Comparison of ENCODE assay signal across 1 cellular context in the genomic region with DNA sequence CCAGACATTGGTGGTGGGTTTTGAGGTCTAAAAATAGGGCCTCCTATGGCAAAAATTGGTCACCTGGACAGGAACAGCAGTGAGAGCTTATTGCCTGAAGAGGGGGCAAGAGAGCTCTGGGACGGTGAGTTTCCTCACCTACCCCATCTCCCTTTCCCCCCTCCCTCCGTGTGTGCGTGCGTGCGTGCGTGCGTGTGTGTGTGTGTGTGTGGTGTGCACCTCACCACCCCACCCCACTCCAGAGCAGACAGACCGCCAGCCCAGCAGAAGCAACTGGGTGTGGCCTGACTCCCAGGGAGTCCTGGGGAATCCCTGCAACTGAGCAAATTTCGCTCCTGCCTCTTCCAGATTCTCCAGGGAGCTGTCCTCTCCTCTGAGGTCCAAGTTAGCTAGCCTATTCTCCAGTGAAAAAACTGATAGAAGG.
TF ChIP-seq lines count a peak whose summit lies in the region.

No MANE protein-coding gene starts in this region.

TF ChIP-seq in GM12878, 131 proteins besides CTCF, POLR2A, EP300 and RAD21 (continued from another document):
- TF ChIP-seq, protein P1, sequence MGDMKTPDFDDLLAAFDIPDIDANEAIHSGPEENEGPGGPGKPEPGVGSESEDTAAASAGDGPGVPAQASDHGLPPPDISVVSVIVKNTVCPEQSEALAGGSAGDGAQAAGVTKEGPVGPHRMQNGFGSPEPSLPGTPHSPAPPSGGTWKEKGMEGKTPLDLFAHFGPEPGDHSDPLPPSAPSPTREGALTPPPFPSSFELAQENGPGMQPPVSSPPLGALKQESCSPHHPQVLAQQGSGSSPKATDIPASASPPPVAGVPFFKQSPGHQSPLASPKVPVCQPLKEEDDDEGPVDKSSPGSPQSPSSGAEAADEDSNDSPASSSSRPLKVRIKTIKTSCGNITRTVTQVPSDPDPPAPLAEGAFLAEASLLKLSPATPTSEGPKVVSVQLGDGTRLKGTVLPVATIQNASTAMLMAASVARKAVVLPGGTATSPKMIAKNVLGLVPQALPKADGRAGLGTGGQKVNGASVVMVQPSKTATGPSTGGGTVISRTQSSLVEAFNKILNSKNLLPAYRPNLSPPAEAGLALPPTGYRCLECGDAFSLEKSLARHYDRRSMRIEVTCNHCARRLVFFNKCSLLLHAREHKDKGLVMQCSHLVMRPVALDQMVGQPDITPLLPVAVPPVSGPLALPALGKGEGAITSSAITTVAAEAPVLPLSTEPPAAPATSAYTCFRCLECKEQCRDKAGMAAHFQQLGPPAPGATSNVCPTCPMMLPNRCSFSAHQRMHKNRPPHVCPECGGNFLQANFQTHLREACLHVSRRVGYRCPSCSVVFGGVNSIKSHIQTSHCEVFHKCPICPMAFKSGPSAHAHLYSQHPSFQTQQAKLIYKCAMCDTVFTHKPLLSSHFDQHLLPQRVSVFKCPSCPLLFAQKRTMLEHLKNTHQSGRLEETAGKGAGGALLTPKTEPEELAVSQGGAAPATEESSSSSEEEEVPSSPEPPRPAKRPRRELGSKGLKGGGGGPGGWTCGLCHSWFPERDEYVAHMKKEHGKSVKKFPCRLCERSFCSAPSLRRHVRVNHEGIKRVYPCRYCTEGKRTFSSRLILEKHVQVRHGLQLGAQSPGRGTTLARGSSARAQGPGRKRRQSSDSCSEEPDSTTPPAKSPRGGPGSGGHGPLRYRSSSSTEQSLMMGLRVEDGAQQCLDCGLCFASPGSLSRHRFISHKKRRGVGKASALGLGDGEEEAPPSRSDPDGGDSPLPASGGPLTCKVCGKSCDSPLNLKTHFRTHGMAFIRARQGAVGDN (IDR thresholded peaks at IDR 0.05), result peak; percentile 64
- TF ChIP-seq SMAD1 (IDR thresholded peaks at IDR 0.05; ENCODE audit: low read depth, partially characterized antibody), result no peak
- no peak for TF ChIP-seq JUNB (IDR thresholded peaks at IDR 0.05)
- no peak for TF ChIP-seq SUPT20H (IDR thresholded peaks at IDR 0.05; ENCODE audit: borderline replicate concordance, control insufficient read depth, low read depth, low read length)
- TF ChIP-seq BACH1 (IDR thresholded peaks at IDR 0.05; ENCODE audit: borderline replicate concordance), result peak; percentile 72
- TF ChIP-seq WRNIP1 (IDR thresholded peaks at IDR 0.05; ENCODE audit: borderline replicate concordance, low read depth, low read length), result no peak
- no peak for TF ChIP-seq SP1 (IDR thresholded peaks at IDR 0.05; ENCODE audit: low read depth, low read length)
- TF ChIP-seq FOS (IDR thresholded peaks at IDR 0.05; ENCODE audit: borderline replicate concordance, extremely low read depth, insufficient read length), result no peak
- peak; percentile 77; the same call in 1 of the 2 replicates for TF ChIP-seq SMC3 (IDR thresholded peaks at IDR 0.05; ENCODE audit: borderline replicate concordance, low read length)
- TF ChIP-seq, protein P2, sequence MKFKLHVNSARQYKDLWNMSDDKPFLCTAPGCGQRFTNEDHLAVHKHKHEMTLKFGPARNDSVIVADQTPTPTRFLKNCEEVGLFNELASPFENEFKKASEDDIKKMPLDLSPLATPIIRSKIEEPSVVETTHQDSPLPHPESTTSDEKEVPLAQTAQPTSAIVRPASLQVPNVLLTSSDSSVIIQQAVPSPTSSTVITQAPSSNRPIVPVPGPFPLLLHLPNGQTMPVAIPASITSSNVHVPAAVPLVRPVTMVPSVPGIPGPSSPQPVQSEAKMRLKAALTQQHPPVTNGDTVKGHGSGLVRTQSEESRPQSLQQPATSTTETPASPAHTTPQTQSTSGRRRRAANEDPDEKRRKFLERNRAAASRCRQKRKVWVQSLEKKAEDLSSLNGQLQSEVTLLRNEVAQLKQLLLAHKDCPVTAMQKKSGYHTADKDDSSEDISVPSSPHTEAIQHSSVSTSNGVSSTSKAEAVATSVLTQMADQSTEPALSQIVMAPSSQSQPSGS (IDR thresholded peaks at IDR 0.05; ENCODE audit: low read length), result no peak
- 0 out of 2 replicates have a peak, but pooled peaks have one; percentile 26 for TF ChIP-seq ATF7 (IDR thresholded peaks at IDR 0.05; ENCODE audit: low read depth)
- TF ChIP-seq FOXM1 (IDR thresholded peaks at IDR 0.05; ENCODE audit: low read depth, low read length), result no peak
- peak; percentile 81 to 90; a peak in 3 of 4 replicates for TF ChIP-seq BHLHE40 (IDR thresholded peaks at IDR 0.05; ENCODE audit: borderline replicate concordance in 1 of 2, low read depth in 2 of 2, low read length in 1 of 2)
- TF ChIP-seq TBL1XR1 (IDR thresholded peaks at IDR 0.05; ENCODE audit: low read depth, low read length), result peak; percentile 55; the same call in 1 of the 2 replicates
- no peak for TF ChIP-seq ZNF207 (IDR thresholded peaks at IDR 0.05; ENCODE audit: borderline replicate concordance)
